ENCODE assay signal across 8 cellular contexts in the genomic region with DNA sequence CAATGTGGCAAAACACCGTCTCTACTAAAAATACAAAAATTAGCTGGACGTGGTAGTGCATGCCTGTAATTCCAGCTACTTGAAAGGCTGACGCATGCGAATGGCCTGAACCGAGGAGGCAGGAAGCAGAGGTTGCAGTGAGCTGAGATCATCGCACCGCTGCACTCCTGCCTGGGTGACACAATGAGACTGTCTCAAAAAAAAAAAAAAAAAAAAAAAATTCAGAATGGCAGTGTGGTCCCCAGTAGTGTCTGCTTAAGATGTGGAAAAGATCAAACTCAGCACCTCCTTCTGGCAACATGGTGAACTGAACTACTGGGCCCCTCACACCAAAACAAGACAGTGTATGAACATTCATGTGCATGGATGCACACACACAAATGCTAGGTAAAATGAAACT. TPM values are rescaled to one million over a fixed set of nuclear protein-coding genes. Genes with fewer than 3 reads are reported as not detected.
DNase-seq lines count a peak whose midpoint lies in the region; TF ChIP-seq lines count a peak whose summit lies in the region.

No MANE protein-coding gene starts in this region.

- peak overlapping the region; percentile 91 for H3K27ac Mint-ChIP-seq in mesothelial cell of epicardium

- H3K4me1 Mint-ChIP-seq in mesothelial cell of epicardium: peaks cover 41% of the 10 kb centered on the region

- H3K9me3 Mint-ChIP-seq in mesothelial cell of epicardium: no peaks in the 10 kb centered on the region

- no peak overlapping the region for H3K4me3 Mint-ChIP-seq in mesothelial cell of epicardium

- WGBS in suprapubic skin: 83% methylated on average over 7 of the region's 7 CpGs

- TF ChIP-seq CTCF in BE2C (IDR thresholded peaks at IDR 0.05; ENCODE audit: low read depth, low read length): peak; percentile 30
- no peak for TF ChIP-seq CTCF in mesothelial cell of epicardium (IDR thresholded peaks at IDR 0.05; ENCODE audit: unreplicated experiment)
- no peak for TF ChIP-seq CTCF in suprapubic skin (IDR thresholded peaks at IDR 0.05)

- DNase-seq in BE2C (no peak), KBM-7 (peak; percentile 76), mesothelial cell of epicardium (ENCODE audit: low spot score in 2 of 2, unreplicated experiment in 2 of 2) (no peak), amygdala (lab: John Stamatoyannopoulos, UW) (no peak), suprapubic skin (ENCODE audit: low spot score in 2 of 2) (no peak), 8988T (no peak), G401 (ENCODE audit: low spot score) (no peak)
- peak; percentile 15 for DNase-seq in activated naive CD4-positive, alpha-beta T cell treated with anti-CD3 and anti-CD28 coated beads, Interleukin-2, amount 50 U/mL, for 16 hours

- TF ChIP-seq EP300 in suprapubic skin (IDR thresholded peaks at IDR 0.05): no peak

- no peaks in the 10 kb centered on the region for H3K27me3 Mint-ChIP-seq in mesothelial cell of epicardium (ENCODE audit: low read depth)

- in situ Hi-C loops in KBM-7 (cut with MboI; ENCODE audit: low pct_unique_long_range_greater_than_20kb, low sequenced_read_pairs): no loop called here
- in situ Hi-C loops in G401 (cut with HindIII; ENCODE audit: low sequenced_read_pairs): no loop called here

- no peak overlapping the region for H3K27ac ChIP-seq in suprapubic skin

- H3K4me1 ChIP-seq in BE2C (no peaks in the 10 kb centered on the region), suprapubic skin (peaks cover 5% of the 10 kb centered on the region)

- H3K9me3 ChIP-seq in BE2C: no peaks in the 10 kb centered on the region
- no peaks in the 10 kb centered on the region for H3K9me3 ChIP-seq in suprapubic skin

- no peaks in the 10 kb centered on the region for H3K27me3 ChIP-seq in BE2C
- no peaks in the 10 kb centered on the region for H3K27me3 ChIP-seq in suprapubic skin

- TF ChIP-seq POLR2A in suprapubic skin (IDR thresholded peaks at IDR 0.05): no peak

- H3K4me3 ChIP-seq in BE2C (ENCODE audit: low read depth, low read length) (no peak overlapping the region), suprapubic skin (no peak overlapping the region)

- H3K36me3 Mint-ChIP-seq in mesothelial cell of epicardium: peaks cover 32% of the 10 kb centered on the region

- H3K36me3 ChIP-seq in BE2C (peaks cover 7% of the 10 kb centered on the region), suprapubic skin (peaks cover 3% of the 10 kb centered on the region)

RNA-seq across cellular contexts. Expression of a gene that starts 32.2 kb away (rescaled TPM):
- polyA plus RNA-seq in BE2C (2012; ENCODE audit: insufficient read depth, insufficient read length, low read depth): 56.0 TPM
- total RNA-seq in mesothelial cell of epicardium (172 to 176 TPM (median 174 TPM) in 3 replicates), suprapubic skin (10 to 100 TPM; 19.0 to 27.3 (median 26.3) TPM)
- 149 and 177 TPM in 2 replicates for total RNA-seq in G401 (2014; rRNA removed; shearing (Covaris generic))

RNA-seq across cellular contexts. Expression of a gene that starts 59.4 kb away (rescaled TPM):
- 0.40 TPM for polyA plus RNA-seq in BE2C (2012; ENCODE audit: insufficient read depth, insufficient read length, low read depth)
- total RNA-seq in mesothelial cell of epicardium: 0.70 to 1.2 TPM (median 0.96 TPM) in 3 replicates
- total RNA-seq in suprapubic skin: under 1 TPM in 3 of 4 donors, not detected in 1; 0.21 to 0.32 (median 0.30) TPM
- not detected in 2 replicates for total RNA-seq in G401 (2014; rRNA removed; shearing (Covaris generic))

Comparison
In these comparisons a context has a peak if more than half of its experiments do, and no peak if none do; other contexts are left out.
1. DNase-seq: peak in KBM-7 (single experiment) and activated naive CD4-positive, alpha-beta T cell treated with anti-CD3 and anti-CD28 coated beads, Interleukin-2, amount 50 U/mL, for 16 hours (single experiment); none in BE2C (single experiment), mesothelial cell of epicardium (0 of 2), amygdala (0 of 56), suprapubic skin (0 of 2), 8988T (single experiment) and G401 (single experiment).